In the genomic region with DNA sequence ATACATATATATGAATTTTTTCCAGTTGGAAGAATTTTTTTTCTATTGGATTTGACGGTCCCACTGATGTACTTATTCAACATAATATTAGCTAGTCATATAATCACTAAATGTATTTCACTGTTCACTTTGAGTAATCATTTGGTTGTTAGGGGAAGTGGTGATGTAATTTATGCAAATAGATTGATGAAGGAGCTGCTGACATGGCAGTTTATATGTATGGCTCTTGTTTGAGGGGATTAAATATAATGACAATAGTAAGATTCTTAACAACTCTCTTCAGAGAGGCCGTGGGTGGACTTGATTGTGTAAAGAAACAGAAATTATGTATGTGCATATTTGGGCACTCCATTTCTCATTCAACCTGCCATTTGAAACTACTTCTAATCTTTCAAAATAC, we compare ENCODE assay signal across 18 cellular contexts.
"Had no signal": no experiment of that assay in that cellular context is flagged by ENCODE, and none has a peak within 500 bp of the region (broad histone marks: within the 10 kb centered on the region; RNA-seq: fewer than 3 reads in every experiment).

No MANE protein-coding gene starts in this region.

- H3K4me1 ChIP-seq: esophagus muscularis mucosa, psoas muscle had no signal

- DNase-seq: activated CD4-positive, alpha-beta T cell treated with anti-CD3 and anti-CD28 coated beads for 36 hours; activated CD8-positive, alpha-beta T cell treated with anti-CD3 and anti-CD28 coated beads for 36 hours; activated naive CD4-positive, alpha-beta T cell; activated naive CD8-positive, alpha-beta T cell treated with anti-CD3 and anti-CD28 coated beads, Interleukin-2, amount 10 ng/mL, durations not matched to agents 7 days and 5 days; activated T-cell treated with anti-CD3 and anti-CD28 coated beads, Interleukin-2, amount 50 U/mL, for 1 hour; amygdala; dermis blood vessel endothelial cell; effector memory CD4-positive, alpha-beta T cell; naive thymus-derived CD8-positive, alpha-beta T cell; ovary; psoas muscle; right cardiac atrium; small intestine; stimulated activated CD4-positive, alpha-beta T cell treated with anti-CD3 and anti-CD28 coated beads, Interleukin-4, amount 100 ng/mL, for 24 hours had no signal

- H3K27me3 ChIP-seq: esophagus muscularis mucosa, ovary had no signal

- ATAC-seq: activated CD4-positive, alpha-beta T cell treated with anti-CD3 and anti-CD28 coated beads for 36 hours; activated CD8-positive, alpha-beta T cell treated with anti-CD3 and anti-CD28 coated beads for 36 hours; activated T-helper 17 cell treated with anti-CD3 and anti-CD28 coated beads, Interleukin-2, amount 50 U/mL, for 72 hours; naive thymus-derived CD8-positive, alpha-beta T cell; psoas muscle; right cardiac atrium; stimulated activated effector memory CD8-positive, alpha-beta T cell treated with anti-CD3 and anti-CD28 coated beads, Interleukin-12 subunit alpha, Interleukin-12 subunit beta, amount 100 ng/mL, for 72 hours had no signal

- H3K9me3 ChIP-seq: esophagus muscularis mucosa, ovary, psoas muscle, thoracic aorta had no signal

- H3K4me3 ChIP-seq: esophagus muscularis mucosa, ovary, psoas muscle, thoracic aorta had no signal

- H3K36me3 ChIP-seq: esophagus muscularis mucosa, ovary, thoracic aorta had no signal

- H3K27ac ChIP-seq: esophagus muscularis mucosa, ovary, psoas muscle, thoracic aorta had no signal
